In genomic region chr11:108008656-108009496, GRCh38 we compare ENCODE assay signal across 8 cellular contexts. TPM values are rescaled to one million over a fixed set of nuclear protein-coding genes. Genes with fewer than 3 reads are reported as not detected.
A peak's percentile ranks its signal among the peaks of the same experiment; 100 is the strongest.
DNase-seq lines count a peak whose midpoint lies in the region; ATAC-seq and TF ChIP-seq lines count a peak whose summit lies in the region.

TSS of gene CUL5 (plus strand) at chr11:108008898. CDS start at chr11:108009349, 451 bp downstream.

- H3K9me3 ChIP-seq in T-helper 17 cell (ENCODE audit: control insufficient read depth, low read length, poor library complexity, severe bottlenecking) (no peaks in the 10 kb centered on the region), right atrium auricular region (no peaks in the 10 kb centered on the region), vagina (no peaks in the 10 kb centered on the region)

- H3K36me3 ChIP-seq in right atrium auricular region = no peaks in the 10 kb centered on the region
- no peaks in the 10 kb centered on the region for H3K36me3 ChIP-seq in vagina

- H3K27me3 ChIP-seq in right atrium auricular region = no peaks in the 10 kb centered on the region
- no peaks in the 10 kb centered on the region for H3K27me3 ChIP-seq in vagina

- H3K27me3 Mint-ChIP-seq in T-helper 17 cell = no peaks in the 10 kb centered on the region

- peak within 1 kb of the TSS; percentile 94 for H3K27ac ChIP-seq in angular gyrus (ENCODE audit: low read depth, low read length)
- peak within 1 kb of the TSS; percentile 95 to 99 for H3K27ac ChIP-seq in right atrium auricular region
- peak within 1 kb of the TSS; percentile 99 for H3K27ac ChIP-seq in vagina

- TF ChIP-seq CTCF in right atrium auricular region (IDR thresholded peaks at IDR 0.05) (peak; percentile 82 to 92), vagina (IDR thresholded peaks at IDR 0.05) (peak; percentile 70 to 87 (median 82))

- TF ChIP-seq POLR2A in GM15510 (IDR thresholded peaks at IDR 0.05; ENCODE audit: borderline replicate concordance, extremely low read depth, insufficient read length) (peak; percentile 77), vagina (IDR thresholded peaks at IDR 0.05) (no peak)

- H3K27ac Mint-ChIP-seq in T-helper 17 cell = peak within 1 kb of the TSS; percentile 98

- DNase-seq in NCI-H146 treated with DMSO at 0.1 percent for 48 hours (lab: John Stamatoyannopoulos, UW; ENCODE audit: unreplicated experiment) (peak; percentile 48), T-helper 17 cell (peak; percentile 83 to 89 (median 85)), right atrium auricular region (ENCODE audit: low spot score) (peak; percentile 89), putamen (ENCODE audit: low spot score) (peak; percentile 89), vagina (ENCODE audit: extremely low spot score in 2 of 2) (peak in 1 of 2 donors; percentile 92)

- peaks cover 17% of the 10 kb centered on the region for H3K4me1 Mint-ChIP-seq in T-helper 17 cell

- intact Hi-C loops in vagina (cut with DNase I) = no loop called here

- H3K36me3 Mint-ChIP-seq in T-helper 17 cell (ENCODE audit: low read depth) = no peaks in the 10 kb centered on the region

- H3K4me3 ChIP-seq in right atrium auricular region (peak within 1 kb of the TSS; percentile 76 to 93), vagina (peak within 1 kb of the TSS; percentile 76 to 98)

- ATAC-seq in HG02884 (IDR thresholded peaks at IDR 0.05; ENCODE audit: unreplicated experiment) (peak; percentile 77), T-helper 17 cell (peak; percentile 91)

- peak within 1 kb of the TSS; percentile 98 for H3K4me3 Mint-ChIP-seq in T-helper 17 cell

- peaks cover 0 to 41% of the 10 kb centered on the region in 2 donors for H3K4me1 ChIP-seq in right atrium auricular region
- peaks cover 40% of the 10 kb centered on the region for H3K4me1 ChIP-seq in vagina

RNA-seq across cellular contexts. Expression of gene CUL5, which starts in this region (rescaled TPM):
- total RNA-seq in T-helper 17 cell (10 to 100 TPM; 37.8 to 59.9 TPM), right atrium auricular region (10 to 100 TPM; 19.2 to 26.4 TPM), vagina (31.2 TPM)
